ENCODE assay signal across 8 cellular contexts in genomic region chr1:156129687-156130577, GRCh38. TPM values are rescaled to one million over a fixed set of nuclear protein-coding genes. Genes with fewer than 3 reads are reported as not detected.
DNase-seq lines count a peak whose midpoint lies in the region; ATAC-seq and TF ChIP-seq lines count a peak whose summit lies in the region.

No MANE protein-coding gene starts in this region.

- peaks cover 0 to 9% (median 0%) of the 10 kb centered on the region in 11 experiments; a peak in 1 of 22 replicates for H3K27me3 ChIP-seq in BLaER1 treated with 17β-estradiol and CSF1 and Interleukin-3, amounts not matched to agents 10 nM and 100 nM

- H3K27ac Mint-ChIP-seq in activated CD8-positive, alpha-beta memory T cell treated with anti-CD3 and anti-CD28 coated beads, Interleukin-2, amount 10 ng/mL, durations not matched to agents 7 days and 5 days: no peak overlapping the region
- H3K27ac Mint-ChIP-seq in endothelial cell (ENCODE audit: unreplicated experiment): peak overlapping the region; percentile 98

- H3K9me3 Mint-ChIP-seq in activated CD8-positive, alpha-beta memory T cell treated with anti-CD3 and anti-CD28 coated beads, Interleukin-2, amount 10 ng/mL, durations not matched to agents 7 days and 5 days (ENCODE audit: low read depth): no peaks in the 10 kb centered on the region
- no peaks in the 10 kb centered on the region for H3K9me3 Mint-ChIP-seq in endothelial cell (ENCODE audit: unreplicated experiment)

- no peaks in the 10 kb centered on the region for H3K9me3 ChIP-seq in BLaER1 treated with 17β-estradiol and CSF1 and Interleukin-3, amounts not matched to agents 10 nM and 100 nM (replicated peaks in 1 of 11)

- peaks cover 57 to 66% (median 58%) of the 10 kb centered on the region in 10 experiments for H3K4me1 ChIP-seq in BLaER1 treated with 17β-estradiol and CSF1 and Interleukin-3, amounts not matched to agents 10 nM and 100 nM

- peaks cover 0 to 36% (median 14%) of the 10 kb centered on the region in 11 experiments; a peak in 16 of 22 replicates for H4K20me1 ChIP-seq in BLaER1 treated with 17β-estradiol and CSF1 and Interleukin-3, amounts not matched to agents 10 nM and 100 nM

- H3K27me3 Mint-ChIP-seq in activated CD8-positive, alpha-beta memory T cell treated with anti-CD3 and anti-CD28 coated beads, Interleukin-2, amount 10 ng/mL, durations not matched to agents 7 days and 5 days: peaks cover 7% of the 10 kb centered on the region
- peaks cover 10% of the 10 kb centered on the region for H3K27me3 Mint-ChIP-seq in endothelial cell (ENCODE audit: unreplicated experiment)

- H3K4me1 Mint-ChIP-seq in activated CD8-positive, alpha-beta memory T cell treated with anti-CD3 and anti-CD28 coated beads, Interleukin-2, amount 10 ng/mL, durations not matched to agents 7 days and 5 days: peaks cover 52% of the 10 kb centered on the region
- peaks cover 25% of the 10 kb centered on the region for H3K4me1 Mint-ChIP-seq in endothelial cell (ENCODE audit: unreplicated experiment)

- peak overlapping the region in 8 of 11 experiments; percentile 2 to 86 (median 36); a peak in 11 of 22 replicates for H3K9ac ChIP-seq in BLaER1 treated with 17β-estradiol and CSF1 and Interleukin-3, amounts not matched to agents 10 nM and 100 nM

- no peak overlapping the region for H3K4me3 Mint-ChIP-seq in activated CD8-positive, alpha-beta memory T cell treated with anti-CD3 and anti-CD28 coated beads, Interleukin-2, amount 10 ng/mL, durations not matched to agents 7 days and 5 days
- H3K4me3 Mint-ChIP-seq in endothelial cell (ENCODE audit: unreplicated experiment): peak overlapping the region; percentile 65

- H3K36me3 Mint-ChIP-seq in activated CD8-positive, alpha-beta memory T cell treated with anti-CD3 and anti-CD28 coated beads, Interleukin-2, amount 10 ng/mL, durations not matched to agents 7 days and 5 days: peaks cover 2% of the 10 kb centered on the region
- no peaks in the 10 kb centered on the region for H3K36me3 Mint-ChIP-seq in endothelial cell (ENCODE audit: low read depth, unreplicated experiment)

- no peak for ATAC-seq in activated CD8-positive, alpha-beta memory T cell treated with anti-CD3 and anti-CD28 coated beads, Interleukin-2, amount 10 ng/mL, durations not matched to agents 7 days and 5 days

- H3K36me3 ChIP-seq in BLaER1 treated with 17β-estradiol and CSF1 and Interleukin-3, amounts not matched to agents 10 nM and 100 nM: peaks cover 0 to 38% (median 0%) of the 10 kb centered on the region in 11 experiments; a peak in 6 of 22 replicates

- peak; percentile 94 for DNase-seq in HK-2 (ENCODE audit: unreplicated experiment)
- peak; percentile 53 for DNase-seq in NCI-H82 treated with DMSO at 0.1 percent for 48 hours (lab: John Stamatoyannopoulos, UW; ENCODE audit: unreplicated experiment)
- DNase-seq in activated CD8-positive, alpha-beta memory T cell treated with anti-CD3 and anti-CD28 coated beads, Interleukin-2, amount 10 ng/mL, durations not matched to agents 7 days and 5 days: peak; percentile 84
- DNase-seq in endothelial cell (ENCODE audit: low spot score): peak; percentile 86
- peak; percentile 77 for DNase-seq in midbrain (lab: John Stamatoyannopoulos, UW)
- peak; percentile 42 to 45 for DNase-seq in stimulated activated CD8-positive, alpha-beta memory T cell treated with anti-CD3 and anti-CD28 coated beads, Interleukin-15, amount 100 ng/mL, for 4 hours (ENCODE audit: low read depth in 2 of 2)
- no peak for DNase-seq in mesenteric fat pad (ENCODE audit: low spot score)

- peak overlapping the region in 8 of 11 experiments; percentile 18 to 96 (median 48); a peak in 14 of 22 replicates for H3K27ac ChIP-seq in BLaER1 treated with 17β-estradiol and CSF1 and Interleukin-3, amounts not matched to agents 10 nM and 100 nM

- H3K4me2 ChIP-seq in BLaER1 treated with 17β-estradiol and CSF1 and Interleukin-3, amounts not matched to agents 10 nM and 100 nM: peak overlapping the region; percentile 12 to 99 (median 90); a peak in 21 of 22 replicates

- TF ChIP-seq CTCF in endothelial cell (IDR thresholded peaks at IDR 0.05; ENCODE audit: unreplicated experiment): peak; percentile 85

- CTCF ChIA-PET in activated CD8-positive, alpha-beta memory T cell treated with anti-CD3 and anti-CD28 coated beads, Interleukin-2, amount 10 ng/mL, durations not matched to agents 7 days and 5 days (lab: Charles Lee): interaction anchor here (0.6 to 25.5 kb wide), 16 partner anchors 9 to 189 kb away, joined by 3 to 979 read pairs (median 8); partner anchors contain the start of genes LMNA, MEX3A, SMG5 and TMEM79

- H3K4me3 ChIP-seq in BLaER1 treated with 17β-estradiol and CSF1 and Interleukin-3, amounts not matched to agents 10 nM and 100 nM: no peak overlapping the region

RNA-seq across cellular contexts. Expression of gene LMNA, which starts 15.4 kb away (rescaled TPM):
- total RNA-seq in activated CD8-positive, alpha-beta memory T cell treated with anti-CD3 and anti-CD28 coated beads, Interleukin-2, amount 10 ng/mL, durations not matched to agents 7 days and 5 days: 10 to 100 TPM; 37.3 to 41.9 TPM
- total RNA-seq in endothelial cell (ENCODE audit: unreplicated experiment): 35.8 TPM
- 901 TPM for total RNA-seq in mesenteric fat pad

RNA-seq across cellular contexts. Expression of gene SEMA4A, which starts 23.5 kb away (rescaled TPM):
- 10 to 100 TPM; 14.5 to 30.6 TPM for total RNA-seq in activated CD8-positive, alpha-beta memory T cell treated with anti-CD3 and anti-CD28 coated beads, Interleukin-2, amount 10 ng/mL, durations not matched to agents 7 days and 5 days
- 2.2 TPM for total RNA-seq in endothelial cell (ENCODE audit: unreplicated experiment)
- total RNA-seq in mesenteric fat pad: 31.9 TPM

RNA-seq across cellular contexts. Expression of gene MEX3A, which starts 47.7 kb away (rescaled TPM):
- total RNA-seq in activated CD8-positive, alpha-beta memory T cell treated with anti-CD3 and anti-CD28 coated beads, Interleukin-2, amount 10 ng/mL, durations not matched to agents 7 days and 5 days: under 1 TPM; 0.06 to 0.56 TPM
- total RNA-seq in endothelial cell (ENCODE audit: unreplicated experiment): 63.9 TPM
- total RNA-seq in mesenteric fat pad: 0.58 TPM

Comparison
In these comparisons a context has a peak if more than half of its experiments do, and no peak if none do; other contexts are left out.
1. RNA of gene LMNA, which starts 15.4 kb away (total RNA-seq): 901 TPM in mesenteric fat pad (single experiment); 37.3 to 41.9 TPM in activated CD8-positive, alpha-beta memory T cell treated with anti-CD3 and anti-CD28 coated beads, Interleukin-2, amount 10 ng/mL, durations not matched to agents 7 days and 5 days and 35.8 TPM in endothelial cell (single experiment); every median in the first group is over 10 times any median in the second.
2. RNA of gene MEX3A, which starts 47.7 kb away (total RNA-seq): 63.9 TPM in endothelial cell (single experiment); 0.58 TPM in mesenteric fat pad (single experiment) and 0.06 to 0.56 TPM in activated CD8-positive, alpha-beta memory T cell treated with anti-CD3 and anti-CD28 coated beads, Interleukin-2, amount 10 ng/mL, durations not matched to agents 7 days and 5 days; every median in the first group is over 10 times any median in the second.